8 cellular contexts compared by ENCODE assay signal in genomic region chr9:68584110-68585033, GRCh38. TPM values are rescaled to one million over a fixed set of nuclear protein-coding genes. Genes with fewer than 3 reads are reported as not detected.
DNase-seq lines count a peak whose midpoint lies in the region; ATAC-seq and TF ChIP-seq lines count a peak whose summit lies in the region.

No MANE protein-coding gene starts in this region.

- no peak overlapping the region for H3K4me3 Mint-ChIP-seq in T-cell

- H3K36me3 Mint-ChIP-seq in T-cell = no peaks in the 10 kb centered on the region

- POLR2A ChIA-PET in T-cell (lab: Charles Lee) = no interaction called here

- CTCF ChIA-PET in T-cell (lab: Charles Lee) = interaction anchor here (0.7 to 2.1 kb wide), 7 partner anchors 11 to 617 kb away, joined by 3 to 10 read pairs (median 3); no protein-coding TSS in a partner anchor

- ATAC-seq in HG02763 (IDR thresholded peaks at IDR 0.05; ENCODE audit: unreplicated experiment) (peak; percentile 82), T-cell (replicated peaks in 1 of 4) (peak; percentile 83 to 97 (median 93))

- no peaks in the 10 kb centered on the region for H3K9me3 Mint-ChIP-seq in T-cell

- H3K9me3 ChIP-seq in left ventricle myocardium inferior (replicated peaks) = peaks cover 8% of the 10 kb centered on the region

- peak; percentile 93 for TF ChIP-seq CTCF in GM12875 (IDR thresholded peaks at IDR 0.05; ENCODE audit: borderline replicate concordance, insufficient read depth, low read depth, low read length)
- TF ChIP-seq CTCF in left ventricle myocardium inferior (IDR thresholded peaks at IDR 0.05; ENCODE audit: borderline replicate concordance) = peak; percentile 99
- TF ChIP-seq CTCF in retinal pigment epithelial cell (conservative IDR thresholded peaks at IDR 0.05; ENCODE audit: low read depth, low read length) = peak; percentile 100

- no peak overlapping the region for H3K27ac Mint-ChIP-seq in T-cell

- H3K27ac ChIP-seq in left ventricle myocardium inferior (replicated peaks) = no peak overlapping the region

- no peaks in the 10 kb centered on the region for H3K36me3 ChIP-seq in left ventricle myocardium inferior

- no peaks in the 10 kb centered on the region for H3K4me1 ChIP-seq in left ventricle myocardium inferior

- no peak overlapping the region for H3K4me3 ChIP-seq in GM12875 (ENCODE audit: low read depth, low read length)
- H3K4me3 ChIP-seq in left ventricle myocardium inferior = no peak overlapping the region
- no peak overlapping the region for H3K4me3 ChIP-seq in retinal pigment epithelial cell (ENCODE audit: low read length)

- H3K4me1 Mint-ChIP-seq in T-cell = peaks cover 0 to 5% (median 0%) of the 10 kb centered on the region in 3 donors

- DNase-seq in NCI-H1417 treated with DMSO at 0.1 percent for 48 hours (lab: John Stamatoyannopoulos, UW) (peak; percentile 63), T-cell (peak; percentile 56 to 90 (median 76)), amniotic epithelial cell (ENCODE audit: low read depth) (peak; percentile 72), left ventricle myocardium inferior (peak; percentile 75), retinal pigment epithelial cell (ENCODE audit: low read depth) (peak; percentile 51), mesenteric fat pad (ENCODE audit: low spot score) (no peak)

- H3K27me3 ChIP-seq in left ventricle myocardium inferior (ENCODE audit: low read depth) = no peaks in the 10 kb centered on the region

- intact Hi-C loops in left ventricle myocardium inferior (cut with micrococcal nuclease) = loop anchor here (10.0 kb wide), 1 partner anchor 420 kb away; no protein-coding TSS in a partner anchor

- H3K27me3 Mint-ChIP-seq in T-cell = peaks cover 0 to 17% of the 10 kb centered on the region in 2 donors

RNA-seq across cellular contexts. Expression of gene TMEM252, which starts 43.7 kb away (rescaled TPM):
- total RNA-seq in T-cell (not detected), left ventricle myocardium inferior (not detected), mesenteric fat pad (not detected)
